Comparison of ENCODE assay signal across 1 cellular context in the genomic region with DNA sequence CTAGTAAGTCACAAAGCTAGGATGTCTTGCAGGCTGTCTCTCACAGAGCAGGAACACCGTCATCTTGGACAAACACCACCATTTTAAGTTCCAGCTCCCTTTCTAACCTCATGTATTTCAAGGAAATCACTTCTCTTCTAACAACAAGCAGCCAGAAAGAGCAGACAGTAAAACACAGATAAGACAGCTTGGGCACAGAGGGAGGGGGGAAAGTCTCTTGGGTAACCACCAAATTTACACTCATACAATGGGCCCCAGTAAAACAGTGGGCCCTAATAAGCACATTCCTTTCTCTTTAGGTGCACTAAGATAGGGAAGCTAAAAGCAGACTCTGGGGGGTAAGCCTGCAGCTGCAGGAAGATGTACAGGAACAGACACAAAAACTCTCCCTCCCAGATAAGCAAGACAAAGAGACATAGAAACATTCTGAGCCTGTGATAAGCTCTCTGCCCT.
TF ChIP-seq lines count a peak whose summit lies in the region.
"Not testable (repeated sequence)": the region's sequence is repeated elsewhere in the genome, so short reads cannot be mapped to it uniquely, and the experiment has no call there.

No MANE protein-coding gene starts in this region.

TF ChIP-seq in K562, 482 proteins besides CTCF, POLR2A, EP300 and RAD21:
- TF ChIP-seq ZNF766 (CRISPR knock-in tag; conservative IDR thresholded peaks at IDR 0.05) (0 out of 2 replicates have a peak, but pooled peaks have one; percentile 22), NFIC (IDR thresholded peaks at IDR 0.05) (peak; percentile 68), TCF3 (CRISPR knock-in tag; IDR thresholded peaks at IDR 0.05) (peak; percentile 78), TEAD1 (CRISPR knock-in tag; IDR thresholded peaks at IDR 0.05) (peak; percentile 43 to 58; a peak in 2 of 4 replicates), GATAD2B (IDR thresholded peaks at IDR 0.05; ENCODE audit: borderline replicate concordance) (0 out of 2 replicates have a peak, but pooled peaks have one; percentile 21), PHF21A (IDR thresholded peaks at IDR 0.05; ENCODE audit: borderline replicate concordance, low read depth) (0 out of 2 replicates have a peak, but pooled peaks have one; percentile 32), ATF7 (IDR thresholded peaks at IDR 0.05) (peak; percentile 30; the same call in 1 of the 2 replicates), SMARCA4 (IDR thresholded peaks at IDR 0.05) (peak; percentile 68), CEBPB (tag; IDR thresholded peaks at IDR 0.05) (peak; percentile 69), FOXK2 (conservative IDR thresholded peaks at IDR 0.05 in 1 of 2, IDR thresholded peaks at IDR 0.05 in 1 of 2; ENCODE audit: low read depth in 2 of 2) (peak; percentile 61 to 62; a peak in 3 of 4 replicates), DPF2 (IDR thresholded peaks at IDR 0.05) (peak; percentile 70), CBFA2T3 (IDR thresholded peaks at IDR 0.05) (peak; percentile 90), ZNF311 (CRISPR knock-in tag; IDR thresholded peaks at IDR 0.05) (0 out of 2 replicates have a peak, but pooled peaks have one; percentile 65), RCOR1 (IDR thresholded peaks at IDR 0.05; ENCODE audit: borderline replicate concordance in 1 of 2, low read depth in 2 of 2, low read length in 2 of 2) (peak in 1 of 2 experiments; percentile 45; a peak in 1 of 4 replicates), YY1 (IDR thresholded peaks at IDR 0.05; ENCODE audit: borderline replicate concordance in 1 of 3, control insufficient read depth in 1 of 3, extremely low read depth in 1 of 3, insufficient read depth in 3 of 3, insufficient read length in 1 of 3, insufficient replicate concordance in 2 of 3, low read depth in 1 of 3, low read length in 2 of 3) (peak in 1 of 3 experiments; percentile 82), JUND (IDR thresholded peaks at IDR 0.05; ENCODE audit: borderline replicate concordance, low read depth, low read length) (0 out of 2 replicates have a peak, but pooled peaks have one; percentile 9), JUND (tag; IDR thresholded peaks at IDR 0.05; ENCODE audit: borderline replicate concordance, low read depth, low read length) (0 out of 3 replicates have a peak, but pooled peaks have one; percentile 10), KLF16 (IDR thresholded peaks at IDR 0.05) (peak; percentile 58), NCOA1 (IDR thresholded peaks at IDR 0.05; ENCODE audit: low read depth) (peak; percentile 25; the same call in 1 of the 2 replicates), CTBP1 (IDR thresholded peaks at IDR 0.05; ENCODE audit: borderline replicate concordance) (peak; percentile 74), KDM1A (IDR thresholded peaks at IDR 0.05) (peak; percentile 82 to 92), MAZ (CRISPR knock-in tag; conservative IDR thresholded peaks at IDR 0.05 in 1 of 2, IDR thresholded peaks at IDR 0.05 in 1 of 2) (peak; percentile 28 to 53; a peak in 1 of 4 replicates), EHMT2 (IDR thresholded peaks at IDR 0.05) (peak; percentile 34; the same call in 1 of the 2 replicates), DACH1 (IDR thresholded peaks at IDR 0.05; ENCODE audit: partially characterized antibody) (peak; percentile 30), ARID1B (IDR thresholded peaks at IDR 0.05) (peak; percentile 84), ARNT (IDR thresholded peaks at IDR 0.05) (peak in 1 of 2 experiments; percentile 21; a peak in 1 of 4 replicates), MYC (IDR thresholded peaks at IDR 0.05; ENCODE audit: low read depth, low read length) (peak; percentile 33; the same call in 1 of the 2 replicates), SMAD4 (CRISPR knock-in tag; conservative IDR thresholded peaks at IDR 0.05) (peak; percentile 73), MTA2 (IDR thresholded peaks at IDR 0.05; ENCODE audit: low read depth) (peak; percentile 41; the same call in 1 of the 2 replicates), NCOR1 (IDR thresholded peaks at IDR 0.05) (peak; percentile 85), HDAC1 (IDR thresholded peaks at IDR 0.05) (peak in 1 of 2 experiments; percentile 79; a peak in 2 of 4 replicates), TEAD4 (IDR thresholded peaks at IDR 0.05; ENCODE audit: low read length) (peak; percentile 69), MGA (IDR thresholded peaks at IDR 0.05) (peak; percentile 8; the same call in 1 of the 2 replicates), HDAC2 (IDR thresholded peaks at IDR 0.05) (peak; percentile 71), TAL1 (IDR thresholded peaks at IDR 0.05) (peak; percentile 67; the same call in 1 of the 2 replicates), EP400 (IDR thresholded peaks at IDR 0.05) (peak; percentile 39; the same call in 1 of the 2 replicates), TRIM24 (IDR thresholded peaks at IDR 0.05) (peak in 1 of 2 experiments; percentile 79; a peak in 2 of 4 replicates), KAT8 (IDR thresholded peaks at IDR 0.05; ENCODE audit: low read depth) (peak; percentile 70; the same call in 1 of the 2 replicates), STAT5A (IDR thresholded peaks at IDR 0.05; ENCODE audit: borderline replicate concordance, low read length) (0 out of 2 replicates have a peak, but pooled peaks have one; percentile 26), CBFA2T2 (conservative IDR thresholded peaks at IDR 0.05) (peak; percentile 86), GATA2 (CRISPR knock-in tag; IDR thresholded peaks at IDR 0.05) (peak; percentile 61; the same call in 1 of the 2 replicates), MECOM (CRISPR knock-in tag; IDR thresholded peaks at IDR 0.05) (peak; percentile 83), POLR2AphosphoS5 (IDR thresholded peaks at IDR 0.05; ENCODE audit: control insufficient read depth, insufficient read depth, low read depth, low read length) (peak; percentile 24; the same call in 1 of the 2 replicates), SOX6 (IDR thresholded peaks at IDR 0.05) (peak; percentile 92)
- TF ChIP-seq, protein P1, sequence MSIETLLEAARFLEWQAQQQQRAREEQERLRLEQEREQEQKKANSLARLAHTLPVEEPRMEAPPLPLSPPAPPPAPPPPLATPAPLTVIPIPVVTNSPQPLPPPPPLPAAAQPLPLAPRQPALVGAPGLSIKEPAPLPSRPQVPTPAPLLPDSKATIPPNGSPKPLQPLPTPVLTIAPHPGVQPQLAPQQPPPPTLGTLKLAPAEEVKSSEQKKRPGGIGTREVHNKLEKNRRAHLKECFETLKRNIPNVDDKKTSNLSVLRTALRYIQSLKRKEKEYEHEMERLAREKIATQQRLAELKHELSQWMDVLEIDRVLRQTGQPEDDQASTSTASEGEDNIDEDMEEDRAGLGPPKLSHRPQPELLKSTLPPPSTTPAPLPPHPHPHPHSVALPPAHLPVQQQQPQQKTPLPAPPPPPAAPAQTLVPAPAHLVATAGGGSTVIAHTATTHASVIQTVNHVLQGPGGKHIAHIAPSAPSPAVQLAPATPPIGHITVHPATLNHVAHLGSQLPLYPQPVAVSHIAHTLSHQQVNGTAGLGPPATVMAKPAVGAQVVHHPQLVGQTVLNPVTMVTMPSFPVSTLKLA (conservative IDR thresholded peaks at IDR 0.05): 0 out of 4 replicates have a peak, but pooled peaks have one; percentile 11 to 24
- TF ChIP-seq, protein P2, sequence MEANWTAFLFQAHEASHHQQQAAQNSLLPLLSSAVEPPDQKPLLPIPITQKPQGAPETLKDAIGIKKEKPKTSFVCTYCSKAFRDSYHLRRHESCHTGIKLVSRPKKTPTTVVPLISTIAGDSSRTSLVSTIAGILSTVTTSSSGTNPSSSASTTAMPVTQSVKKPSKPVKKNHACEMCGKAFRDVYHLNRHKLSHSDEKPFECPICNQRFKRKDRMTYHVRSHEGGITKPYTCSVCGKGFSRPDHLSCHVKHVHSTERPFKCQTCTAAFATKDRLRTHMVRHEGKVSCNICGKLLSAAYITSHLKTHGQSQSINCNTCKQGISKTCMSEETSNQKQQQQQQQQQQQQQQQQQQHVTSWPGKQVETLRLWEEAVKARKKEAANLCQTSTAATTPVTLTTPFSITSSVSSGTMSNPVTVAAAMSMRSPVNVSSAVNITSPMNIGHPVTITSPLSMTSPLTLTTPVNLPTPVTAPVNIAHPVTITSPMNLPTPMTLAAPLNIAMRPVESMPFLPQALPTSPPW (CRISPR knock-in tag; IDR thresholded peaks at IDR 0.05): peak; percentile 92
- not testable (repeated sequence) for TF ChIP-seq MYC (CRISPR knock-in tag; IDR thresholded peaks at IDR 0.05; ENCODE audit: borderline replicate concordance, low read depth); TEAD4 (CRISPR knock-in tag; IDR thresholded peaks at IDR 0.05; ENCODE audit: borderline replicate concordance)
